Comparison of ENCODE assay signal across 26 cellular contexts in the genomic region with DNA sequence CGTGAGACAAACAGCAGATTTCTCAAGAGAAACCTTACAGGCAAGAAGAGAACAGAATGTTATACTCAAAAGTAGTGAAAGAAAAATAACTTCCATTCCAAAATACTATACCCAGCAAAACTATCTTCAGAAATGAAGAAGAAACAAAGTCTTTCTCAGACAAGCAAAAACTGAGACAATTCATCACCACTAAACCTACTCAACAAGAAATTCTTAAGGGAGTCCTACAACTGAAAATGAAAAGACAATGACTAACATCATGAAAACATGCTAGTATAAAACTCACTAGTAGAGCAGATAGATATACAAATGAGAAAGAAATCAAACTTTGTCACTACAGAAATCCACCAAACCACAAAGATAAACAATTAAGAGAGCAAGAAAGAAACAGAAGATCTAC.
"Had no signal": no experiment of that assay in that cellular context is flagged by ENCODE, and none has a peak within 500 bp of the region (broad histone marks: within the 10 kb centered on the region; RNA-seq: fewer than 3 reads in every experiment).

No MANE protein-coding gene starts in this region.

- H3K4me3 ChIP-seq: ascending aorta, body of pancreas, Peyer's patch, SJCRH30 had no signal

- H3K27me3 Mint-ChIP-seq: activated CD4-positive, alpha-beta T cell treated with anti-CD3 and anti-CD28 coated beads, Interleukin-2, amount 10 ng/mL, durations not matched to agents 7 days and 5 days; activated CD8-positive, alpha-beta T cell treated with anti-CD3 and anti-CD28 coated beads for 36 hours had no signal

- H3K36me3 ChIP-seq: Peyer's patch had no signal

- ATAC-seq: activated CD8-positive, alpha-beta T cell treated with anti-CD3 and anti-CD28 coated beads for 36 hours; body of pancreas had no signal

- H3K4me1 Mint-ChIP-seq: activated CD4-positive, alpha-beta T cell treated with anti-CD3 and anti-CD28 coated beads, Interleukin-2, amount 10 ng/mL, durations not matched to agents 7 days and 5 days had no signal

- H3K27me3 ChIP-seq: ascending aorta, body of pancreas, Peyer's patch, SJCRH30 had no signal

- H3K4me3 Mint-ChIP-seq: activated CD4-positive, alpha-beta T cell treated with anti-CD3 and anti-CD28 coated beads, Interleukin-2, amount 10 ng/mL, durations not matched to agents 7 days and 5 days; activated CD8-positive, alpha-beta T cell treated with anti-CD3 and anti-CD28 coated beads for 36 hours had no signal

- H3K27ac Mint-ChIP-seq: activated CD4-positive, alpha-beta T cell treated with anti-CD3 and anti-CD28 coated beads, Interleukin-2, amount 10 ng/mL, durations not matched to agents 7 days and 5 days; activated CD8-positive, alpha-beta T cell treated with anti-CD3 and anti-CD28 coated beads for 36 hours had no signal

- H3K27ac ChIP-seq: ascending aorta, body of pancreas, Peyer's patch, RWPE1, SJCRH30, WERI-Rb-1 had no signal

- H3K4me1 ChIP-seq: ascending aorta, body of pancreas, Peyer's patch, SJCRH30 had no signal

- H3K9ac ChIP-seq: SK-N-SH had no signal

- H3K4me2 ChIP-seq: SK-N-SH had no signal

- DNase-seq: activated CD4-positive, alpha-beta T cell treated with anti-CD3 and anti-CD28 coated beads, Interleukin-2, amount 10 ng/mL, durations not matched to agents 7 days and 5 days; activated CD8-positive, alpha-beta memory T cell treated with anti-CD3 and anti-CD28 coated beads, Interleukin-2, amount 50 U/mL, for 4 hours; activated CD8-positive, alpha-beta T cell treated with anti-CD3 and anti-CD28 coated beads for 36 hours; activated gamma-delta T cell treated with Interleukin-2 at 50 U/mL for 16 hours; activated naive CD4-positive, alpha-beta T cell treated with anti-CD3 and anti-CD28 coated beads, Interleukin-2, amount 50 U/mL, for 16 hours; activated T-cell treated with anti-CD3 and anti-CD28 coated beads, Interleukin-2, amount 50 U/mL, for 1 hour; amniotic stem cell; body of pancreas; central memory CD4-positive, alpha-beta T cell; MM.1S; NCI-H1105 treated with DMSO at 0.1 percent for 48 hours; NCI-H1436 treated with DMSO at 0.1 percent for 48 hours; NCI-H187; NCI-H2081; NCI-H510A treated with DMSO at 0.1 percent for 48 hours; NCI-H69; NK-92 treated with Interleukin-12 subunit alpha and Interleukin-12 subunit beta, amount 100 ng/mL, for 24 hours; Peyer's patch; Right ventricle myocardium superior; SJCRH30; SK-N-SH; T-helper 1 cell; WERI-Rb-1 had no signal

- FAIRE-seq: bronchial epithelial cell had no signal
